In the genomic region with DNA sequence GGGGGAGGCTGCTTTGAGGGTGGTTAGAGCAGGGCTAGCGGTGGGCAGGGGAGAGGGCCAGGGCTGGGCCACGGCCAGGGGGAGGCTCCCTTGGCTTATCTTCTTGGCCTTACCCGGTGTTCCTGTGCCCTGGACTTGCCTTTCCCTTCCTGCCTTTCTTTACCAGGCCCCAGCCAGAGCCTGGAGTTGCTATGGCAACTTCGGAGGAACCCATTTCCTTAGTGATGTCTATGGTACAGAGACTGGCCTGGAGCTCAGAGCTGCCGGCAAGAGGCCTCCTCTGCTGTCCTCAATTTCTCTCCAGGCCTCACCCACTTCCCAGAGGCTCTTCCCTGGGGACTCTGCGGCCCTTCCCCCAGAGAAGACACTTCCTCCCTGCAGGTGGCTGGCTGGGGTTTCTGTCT, we compare ENCODE assay signal across 8 cellular contexts. TPM values are rescaled to one million over a fixed set of nuclear protein-coding genes. Genes with fewer than 3 reads are reported as not detected.
A peak's percentile ranks its signal among the peaks of the same experiment; 100 is the strongest.
DNase-seq lines count a peak whose midpoint lies in the region; ATAC-seq and TF ChIP-seq lines count a peak whose summit lies in the region.

No MANE protein-coding gene starts in this region.

- H3K4me1 ChIP-seq in esophagus (ENCODE audit: control insufficient read depth in 2 of 2, insufficient read depth in 2 of 2, low read length in 1 of 2), result peaks cover 3% of the 10 kb centered on the region in 2 donors

- no peak overlapping the region for H3K4me3 ChIP-seq in esophagus (ENCODE audit: low read depth in 1 of 2, low read length in 2 of 2)

- peak overlapping the region; percentile 1 to 75 for H3K27ac ChIP-seq in esophagus (ENCODE audit: low read depth in 2 of 2, low read length in 1 of 2)

- peaks cover 8% of the 10 kb centered on the region for H3K36me3 Mint-ChIP-seq in mesothelial cell of epicardium

- TF ChIP-seq CTCF in mesothelial cell of epicardium (IDR thresholded peaks at IDR 0.05; ENCODE audit: unreplicated experiment), result no peak

- no peaks in the 10 kb centered on the region for H3K9me3 Mint-ChIP-seq in mesothelial cell of epicardium

- H3K4me3 Mint-ChIP-seq in mesothelial cell of epicardium, result no peak overlapping the region

- no peak for ATAC-seq in HG02678 (IDR thresholded peaks at IDR 0.05; ENCODE audit: unreplicated experiment)

- DNase-seq in DMS153 treated with DMSO at 0.1 percent for 48 hours (lab: John Stamatoyannopoulos, UW; ENCODE audit: unreplicated experiment), result peak; percentile 51
- peak; percentile 5 for DNase-seq in NCI-H446 treated with DMSO at 0.1 percent for 48 hours (lab: John Stamatoyannopoulos, UW)
- DNase-seq in occipital lobe (lab: John Stamatoyannopoulos, UW), result peak; percentile 54
- DNase-seq in NCI-H2107 (lab: John Stamatoyannopoulos, UW), result no peak
- DNase-seq in AML-193 (lab: John Stamatoyannopoulos, UW), result no peak
- DNase-seq in mesothelial cell of epicardium (ENCODE audit: low spot score in 2 of 2, unreplicated experiment in 2 of 2), result no peak

- no peaks in the 10 kb centered on the region for H3K36me3 ChIP-seq in esophagus (ENCODE audit: control insufficient read depth in 2 of 2, insufficient read depth in 2 of 2, low read length in 1 of 2)

- peaks cover 27% of the 10 kb centered on the region for H3K4me1 Mint-ChIP-seq in mesothelial cell of epicardium

- no peaks in the 10 kb centered on the region for H3K9me3 ChIP-seq in esophagus (ENCODE audit: control insufficient read depth in 2 of 2, insufficient read depth in 1 of 2, low read depth in 1 of 2, low read length in 1 of 2)

- H3K27me3 ChIP-seq in esophagus (ENCODE audit: control insufficient read depth in 1 of 2, insufficient read depth in 2 of 2, low read length in 2 of 2), result no peaks in the 10 kb centered on the region

- 31 to 53% methylated on average over 6 of the region's 6 CpGs for WGBS in esophagus, 2 donors

- H3K27me3 Mint-ChIP-seq in mesothelial cell of epicardium (ENCODE audit: low read depth), result peaks cover 15% of the 10 kb centered on the region

- H3K27ac Mint-ChIP-seq in mesothelial cell of epicardium, result no peak overlapping the region

RNA-seq across cellular contexts. Expression of a gene that starts 11.5 kb away (rescaled TPM):
- polyA plus RNA-seq in esophagus, result 10 to 100 TPM; 22.3 to 37.7 TPM
- total RNA-seq in occipital lobe (14.2 TPM), mesothelial cell of epicardium (95.4 to 97.7 TPM (median 97.7 TPM) in 3 replicates)

RNA-seq across cellular contexts. Expression of a gene that starts 27.9 kb away (rescaled TPM):
- polyA plus RNA-seq in esophagus, result 100 to 1,000 TPM; 672 to 686 TPM
- 2.3 TPM for total RNA-seq in occipital lobe
- 33.0 to 38.5 TPM (median 37.0 TPM) in 3 replicates for total RNA-seq in mesothelial cell of epicardium

RNA-seq across cellular contexts. Expression of a gene that starts 52.6 kb away (rescaled TPM):
- 10 to 100 TPM; 18.4 to 25.5 TPM for polyA plus RNA-seq in esophagus
- total RNA-seq in occipital lobe (7.5 TPM), mesothelial cell of epicardium (34.5 to 37.3 TPM (median 36.0 TPM) in 3 replicates)

RNA-seq across cellular contexts. Expression of a gene that starts 58.4 kb away (rescaled TPM):
- polyA plus RNA-seq in esophagus, result 10 to 100 TPM; 46.2 to 49.6 TPM
- total RNA-seq in occipital lobe (17.5 TPM), mesothelial cell of epicardium (73.2 to 85.1 TPM (median 77.1 TPM) in 3 replicates)

Comparison
In these comparisons a context has a peak if more than half of its experiments do, and no peak if none do; other contexts are left out.
1. DNase-seq: peak in DMS153 treated with DMSO at 0.1 percent for 48 hours (single experiment), NCI-H446 treated with DMSO at 0.1 percent for 48 hours (single experiment) and occipital lobe (single experiment); none in NCI-H2107 (single experiment), AML-193 (0 of 2) and mesothelial cell of epicardium (0 of 2).
2. RNA of a gene that starts 27.9 kb away (total RNA-seq): 33.0 to 38.5 TPM in mesothelial cell of epicardium; 2.3 TPM in occipital lobe (single experiment); every median in the first group is over 10 times any median in the second.